ENCODE assay signal across 1 cellular context in genomic region chr16:83769397-83770008, GRCh38.
TF ChIP-seq lines count a peak whose summit lies in the region.

No MANE protein-coding gene starts in this region.

TF ChIP-seq in HepG2, 621 proteins besides CTCF, POLR2A, EP300 and RAD21 (continued from another document):
- TF ChIP-seq ZBTB44 (CRISPR knock-in tag; IDR thresholded peaks at IDR 0.05) (no peak), MAFF (IDR thresholded peaks at IDR 0.05; ENCODE audit: low read depth, low read length) (0 out of 2 replicates have a peak, but pooled peaks have one; percentile 3)
